Comparison of ENCODE assay signal across 14 cellular contexts in genomic region chrX:153827903-153828302, GRCh38. TPM values are rescaled to one million over a fixed set of nuclear protein-coding genes. Genes with fewer than 3 reads are reported as not detected.
DNase-seq lines count a peak whose midpoint lies in the region; ATAC-seq and TF ChIP-seq lines count a peak whose summit lies in the region.
"Had no signal": no experiment of that assay in that cellular context is flagged by ENCODE, and none has a peak within 500 bp of the region (broad histone marks: within the 10 kb centered on the region; RNA-seq: fewer than 3 reads in every experiment).

No MANE protein-coding gene starts in this region.

- no peak overlapping the region for H4K91ac ChIP-seq in H9 (ENCODE audit: insufficient read length, low read depth, low read length)

- WGBS in H9 (ENCODE audit: extremely low coverage, insufficient read length, low lambda C conversion rate), result no CpG with 5 or more reads among the region's 9 CpGs
- WGBS in mesendoderm (ENCODE audit: extremely low coverage, insufficient coverage, low lambda C conversion rate), result no CpG with 5 or more reads among the region's 9 CpGs

- H3K4me3 Mint-ChIP-seq in H9, result peak overlapping the region; percentile 80 to 89
- peak overlapping the region; percentile 44 for H3K4me3 Mint-ChIP-seq in central memory CD8-positive, alpha-beta T cell
- H3K4me3 Mint-ChIP-seq: activated CD8-positive, alpha-beta T cell treated with anti-CD3 and anti-CD28 coated beads for 36 hours had no signal

- H3K4ac ChIP-seq in H9 (ENCODE audit: low read depth, low read length) (no peak overlapping the region), mesendoderm (ENCODE audit: low read depth, low read length) (no peak overlapping the region)

- H3K9me3 Mint-ChIP-seq in H9, result peaks cover 55 to 67% of the 10 kb centered on the region in 2 experiments
- no peaks in the 10 kb centered on the region for H3K9me3 Mint-ChIP-seq in central memory CD8-positive, alpha-beta T cell
- H3K9me3 Mint-ChIP-seq: activated CD8-positive, alpha-beta T cell treated with anti-CD3 and anti-CD28 coated beads for 36 hours had no signal

- H3K9ac ChIP-seq in H9 (ENCODE audit: extremely low read depth, insufficient read length, low read length) (peak overlapping the region; percentile 20), mesendoderm (ENCODE audit: low read length) (no peak overlapping the region)

- peaks cover 15 to 29% (median 18%) of the 10 kb centered on the region in 3 experiments for H3K36me3 Mint-ChIP-seq in H9 (ENCODE audit: insufficient read depth in 1 of 3, low read depth in 3 of 3)
- H3K36me3 Mint-ChIP-seq in central memory CD8-positive, alpha-beta T cell (ENCODE audit: insufficient read depth), result peaks cover 3% of the 10 kb centered on the region

- H2AK5ac ChIP-seq in H9 (ENCODE audit: insufficient read length, low read length), result no peak overlapping the region
- H2AK5ac ChIP-seq in mesendoderm (ENCODE audit: low read length), result no peak overlapping the region

- H2BK15ac ChIP-seq in H9 (ENCODE audit: low read depth, low read length) (no peak overlapping the region), mesendoderm (replicated peaks; ENCODE audit: low read depth) (no peak overlapping the region)

- H3K4me3 ChIP-seq in mesendoderm (ENCODE audit: low read length) (no peak overlapping the region), tibial artery (peak overlapping the region; percentile 55 to 57)
- H3K4me3 ChIP-seq: mucosa of descending colon, psoas muscle had no signal

- peaks cover 21 to 40% of the 10 kb centered on the region in 2 experiments for H3K4me1 Mint-ChIP-seq in H9
- peaks cover 16% of the 10 kb centered on the region for H3K4me1 Mint-ChIP-seq in central memory CD8-positive, alpha-beta T cell

- H3K4me2 ChIP-seq in H9 (ENCODE audit: insufficient read depth, insufficient read length, low read length), result peak overlapping the region; percentile 64
- no peak overlapping the region for H3K4me2 ChIP-seq in mesendoderm (ENCODE audit: low read length)

- peaks cover 6% of the 10 kb centered on the region for H3K27me3 Mint-ChIP-seq in H9 (ENCODE audit: low read depth)
- no peaks in the 10 kb centered on the region for H3K27me3 Mint-ChIP-seq in central memory CD8-positive, alpha-beta T cell

- H3K27ac ChIP-seq in H9 (ENCODE audit: insufficient read length, low read depth, low read length), result peak overlapping the region; percentile 82
- no peak overlapping the region for H3K27ac ChIP-seq in mesendoderm (ENCODE audit: low read depth, low read length)
- peak overlapping the region; percentile 62 to 78 for H3K27ac ChIP-seq in tibial artery
- H3K27ac ChIP-seq: psoas muscle had no signal

- peaks cover 4% of the 10 kb centered on the region for H3K9me3 ChIP-seq in H9 (ENCODE audit: control insufficient read depth, low read depth, low read length)
- H3K9me3 ChIP-seq in tibial artery, result no peaks in the 10 kb centered on the region
- H3K9me3 ChIP-seq: mucosa of descending colon, psoas muscle had no signal

- H3K23ac ChIP-seq in H9 (ENCODE audit: insufficient read length, low read depth, low read length) (no peak overlapping the region), mesendoderm (ENCODE audit: low read length) (no peak overlapping the region)

- no peak for TF ChIP-seq CTCF in H9 (conservative IDR thresholded peaks at IDR 0.05)
- no peak for TF ChIP-seq CTCF in tibial artery (IDR thresholded peaks at IDR 0.05)

- H2BK5ac ChIP-seq in H9 (ENCODE audit: insufficient read length, low read length), result no peak overlapping the region
- H2BK5ac ChIP-seq in mesendoderm (ENCODE audit: low read length), result no peak overlapping the region

- no peak overlapping the region for H4K8ac ChIP-seq in H9 (replicated peaks; ENCODE audit: insufficient read length, low read depth, low read length)
- H4K8ac ChIP-seq in mesendoderm (ENCODE audit: low read depth, low read length), result no peak overlapping the region

- no peaks in the 10 kb centered on the region for H3K27me3 ChIP-seq in H9 (ENCODE audit: insufficient read depth, low read length)
- H3K27me3 ChIP-seq in mesendoderm (ENCODE audit: insufficient read depth, low read length, poor library complexity), result no peaks in the 10 kb centered on the region
- H3K27me3 ChIP-seq in tibial artery, result no peaks in the 10 kb centered on the region

- H4K5ac ChIP-seq in H9 (ENCODE audit: insufficient read length, low read depth, low read length), result no peak overlapping the region
- no peak overlapping the region for H4K5ac ChIP-seq in mesendoderm (ENCODE audit: low read length)

- intact Hi-C loops in tibial artery (cut with DNase I; ENCODE audit: low total_unique reads), result no loop called here

- H3K79me1 ChIP-seq in H9 (ENCODE audit: insufficient read depth, low read depth, low read length, poor library complexity, severe bottlenecking), result no peaks in the 10 kb centered on the region
- no peaks in the 10 kb centered on the region for H3K79me1 ChIP-seq in mesendoderm (ENCODE audit: low read length)

- no peak for ATAC-seq in central memory CD8-positive, alpha-beta T cell (replicated peaks; ENCODE audit: extremely low read depth, poor library complexity, severe bottlenecking)
- ATAC-seq: activated CD8-positive, alpha-beta T cell treated with anti-CD3 and anti-CD28 coated beads for 36 hours; mucosa of descending colon; psoas muscle had no signal

- H2BK20ac ChIP-seq in H9 (ENCODE audit: low read depth, low read length, poor library complexity, severe bottlenecking), result no peak overlapping the region

- peaks cover 5% of the 10 kb centered on the region for H3K23me2 ChIP-seq in H9 (ENCODE audit: insufficient read length, low read depth, low read length, poor library complexity, severe bottlenecking)

- H3K56ac ChIP-seq in H9 (ENCODE audit: insufficient read length, low read depth, low read length), result no peak overlapping the region
- H3K56ac ChIP-seq in mesendoderm (ENCODE audit: low read length), result peak overlapping the region; percentile 42

- no peak overlapping the region for H2BK120ac ChIP-seq in H9 (ENCODE audit: low read depth, low read length, poor library complexity, severe bottlenecking)
- H2BK120ac ChIP-seq in mesendoderm (ENCODE audit: low read depth, low read length), result no peak overlapping the region

- no peak overlapping the region for H2BK12ac ChIP-seq in H9 (ENCODE audit: insufficient read length, low read depth, low read length)

- no peak for DNase-seq in H9
- no peak for DNase-seq in central memory CD8-positive, alpha-beta T cell (ENCODE audit: low spot score in 2 of 2)
- no peak for DNase-seq in mesendoderm
- DNase-seq in tibial artery, result no peak
- no peak for DNase-seq in NCI-H2107 treated with DMSO at 0.1 percent for 48 hours (lab: John Stamatoyannopoulos, UW; ENCODE audit: unreplicated experiment)
- no peak for DNase-seq in activated CD4-positive, CD25-positive, alpha-beta regulatory T cell (lab: John Stamatoyannopoulos, UW)
- no peak for DNase-seq in superior temporal gyrus (ENCODE audit: extremely low spot score)
- DNase-seq: activated CD8-positive, alpha-beta T cell treated with anti-CD3 and anti-CD28 coated beads for 36 hours; DND-41; mucosa of descending colon; NCI-H1694 had no signal

- no peaks in the 10 kb centered on the region for H4K20me1 ChIP-seq in H9 (ENCODE audit: control insufficient read depth, insufficient read depth, insufficient read length)

- no peak overlapping the region for H3T11ph ChIP-seq in H9 (ENCODE audit: low read length)

- H3K36me3 ChIP-seq in mesendoderm (ENCODE audit: control insufficient read depth, insufficient read depth, low read length), result no peaks in the 10 kb centered on the region
- no peaks in the 10 kb centered on the region for H3K36me3 ChIP-seq in tibial artery

- H2AFZ ChIP-seq in H9 (ENCODE audit: low read length), result no peak overlapping the region

- H3K79me2 ChIP-seq in H9 (ENCODE audit: insufficient read depth, low read length), result peaks cover 39% of the 10 kb centered on the region; the same call in 1 of the 2 replicates
- H3K79me2 ChIP-seq in mesendoderm (ENCODE audit: control insufficient read depth, insufficient read depth, low read length), result peaks cover 23% of the 10 kb centered on the region

- H3K27ac Mint-ChIP-seq in H9, result peak overlapping the region in 1 of 3 experiments; percentile 23; a peak in 3 of 7 replicates
- peak overlapping the region; percentile 30 for H3K27ac Mint-ChIP-seq in central memory CD8-positive, alpha-beta T cell (ENCODE audit: low read depth)
- H3K27ac Mint-ChIP-seq: activated CD8-positive, alpha-beta T cell treated with anti-CD3 and anti-CD28 coated beads for 36 hours had no signal

- H3K14ac ChIP-seq in H9 (ENCODE audit: insufficient read depth, low read length), result no peak overlapping the region

- H3K18ac ChIP-seq in H9 (ENCODE audit: insufficient read length, low read depth, low read length), result no peak overlapping the region
- H3K18ac ChIP-seq in mesendoderm (ENCODE audit: low read length), result no peak overlapping the region

- peaks cover 3% of the 10 kb centered on the region; the same call in 1 of the 2 replicates for H3K4me1 ChIP-seq in H9 (ENCODE audit: insufficient read depth, low read length)
- H3K4me1 ChIP-seq in mesendoderm (ENCODE audit: control insufficient read depth, low read depth, low read length), result peaks cover 2% of the 10 kb centered on the region
- peaks cover 0 to 27% (median 4%) of the 10 kb centered on the region in 4 donors for H3K4me1 ChIP-seq in tibial artery
- H3K4me1 ChIP-seq: psoas muscle had no signal

RNA-seq across cellular contexts. Expression of gene PDZD4, which starts 2.4 kb away (rescaled TPM):
- 110 and 118 TPM in 2 replicates for total RNA-seq in H9 (2021)
- 45.7 TPM for polyA plus RNA-seq in mesendoderm (2013, experiment 1 of 2)
- polyA plus RNA-seq in mesendoderm (2013, experiment 2 of 2), result 46.5 TPM
- total RNA-seq: OCI-LY7 had no signal

RNA-seq across cellular contexts. Expression of gene SSR4, which starts 33.4 kb away (rescaled TPM):
- 179 and 193 TPM in 2 replicates for total RNA-seq in H9 (2021)
- polyA plus RNA-seq in mesendoderm (2013, experiment 1 of 2), result 237 TPM
- 230 TPM for polyA plus RNA-seq in mesendoderm (2013, experiment 2 of 2)

RNA-seq across cellular contexts. Expression of gene IDH3G, which starts 33.7 kb away (rescaled TPM):
- 43.2 and 47.1 TPM in 2 replicates for total RNA-seq in H9 (2021)
- polyA plus RNA-seq in mesendoderm (2013, experiment 1 of 2), result 42.6 TPM
- polyA plus RNA-seq in mesendoderm (2013, experiment 2 of 2), result 41.0 TPM

RNA-seq across cellular contexts. Expression of gene SRPK3, which starts 47.1 kb away (rescaled TPM):
- not detected in 2 replicates for total RNA-seq in H9 (2021)
- polyA plus RNA-seq in mesendoderm (2013, experiment 1 of 2), result 0.18 TPM
- 0.01 TPM for polyA plus RNA-seq in mesendoderm (2013, experiment 2 of 2)
- total RNA-seq: OCI-LY7 had no signal

RNA-seq across cellular contexts. Expression of gene L1CAM, which starts 58.1 kb away (rescaled TPM):
- total RNA-seq in H9 (2021), result 19.9 and 22.7 TPM in 2 replicates
- 11.3 TPM for polyA plus RNA-seq in mesendoderm (2013, experiment 1 of 2)
- 10.2 TPM for polyA plus RNA-seq in mesendoderm (2013, experiment 2 of 2)
- total RNA-seq: HT-29, OCI-LY7 had no signal
